ENCODE assay signal across 16 cellular contexts in the genomic region with DNA sequence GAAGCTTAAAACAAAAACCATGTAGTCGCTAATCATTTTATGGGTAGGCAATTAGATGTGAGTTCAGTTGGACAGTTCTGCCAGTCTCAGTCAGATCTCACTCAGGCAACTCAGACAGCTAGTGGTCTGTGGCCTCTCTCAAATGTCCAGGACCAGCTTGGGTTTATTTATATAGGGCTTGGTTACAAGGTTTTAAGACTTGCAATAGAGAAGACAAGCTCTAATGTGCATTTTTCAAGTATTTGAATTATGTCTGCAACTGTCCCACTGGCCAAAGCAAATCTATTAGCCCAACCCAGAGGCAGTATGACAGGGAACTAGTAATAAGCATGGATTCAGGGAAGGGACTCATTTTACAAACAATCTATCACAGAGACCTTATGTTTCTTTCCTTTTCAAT.
A peak's percentile ranks its signal among the peaks of the same experiment; 100 is the strongest.
DNase-seq lines count a peak whose midpoint lies in the region; ATAC-seq, FAIRE-seq and TF ChIP-seq lines count a peak whose summit lies in the region.
"Had no signal": no experiment of that assay in that cellular context is flagged by ENCODE, and none has a peak within 500 bp of the region (broad histone marks: within the 10 kb centered on the region; RNA-seq: fewer than 3 reads in every experiment).

No MANE protein-coding gene starts in this region.

- H3K4me1 ChIP-seq in IMR-90 (ENCODE audit: control insufficient read depth, insufficient read depth, low read length) = no peaks in the 10 kb centered on the region; the same call in 1 of the 2 replicates
- no peaks in the 10 kb centered on the region for H3K4me1 ChIP-seq in endocrine pancreas (ENCODE audit: control insufficient read depth, insufficient read depth, low read length)
- H3K4me1 ChIP-seq in small intestine (ENCODE audit: control insufficient read depth in 2 of 2, insufficient read depth in 1 of 2, low read depth in 1 of 2, low read length in 1 of 2) = no peaks in the 10 kb centered on the region
- H3K4me1 ChIP-seq: BLaER1 treated with 17β-estradiol and CSF1 and Interleukin-3, amounts not matched to agents 10 nM and 100 nM had no signal

- POLR2A ChIA-PET in IMR-90 (lab: Charles Lee; ENCODE audit: unreplicated experiment) = no interaction called here
- POLR2A ChIA-PET in activated CD4-positive, alpha-beta T cell treated with anti-CD3 and anti-CD28 coated beads, Interleukin-2, amount 10 ng/mL, durations not matched to agents 7 days and 5 days (lab: Charles Lee) = no interaction called here

- TF ChIP-seq CTCF in IMR-90 (conservative IDR thresholded peaks at IDR 0.05; ENCODE audit: low read depth, low read length) (no peak), nephron progenitor cell (IDR thresholded peaks at IDR 0.05) (no peak)

- H3K36me3 Mint-ChIP-seq in activated CD4-positive, alpha-beta T cell treated with anti-CD3 and anti-CD28 coated beads, Interleukin-2, amount 10 ng/mL, durations not matched to agents 7 days and 5 days (ENCODE audit: low read depth) = no peaks in the 10 kb centered on the region
- peaks cover 3% of the 10 kb centered on the region for H3K36me3 Mint-ChIP-seq in nephron progenitor cell (ENCODE audit: low read depth)

- H2BK15ac ChIP-seq in IMR-90 (ENCODE audit: low read depth, low read length) = no peak overlapping the region

- H2BK20ac ChIP-seq in IMR-90 (ENCODE audit: low read depth, low read length) = no peak overlapping the region

- no peaks in the 10 kb centered on the region for H3K9me3 Mint-ChIP-seq in activated CD4-positive, alpha-beta T cell treated with anti-CD3 and anti-CD28 coated beads, Interleukin-2, amount 10 ng/mL, durations not matched to agents 7 days and 5 days
- H3K9me3 Mint-ChIP-seq in nephron progenitor cell = no peaks in the 10 kb centered on the region
- H3K9me3 Mint-ChIP-seq: CD8-positive, alpha-beta T cell; GM23338 had no signal

- H3K4me3 ChIP-seq in IMR-90 (ENCODE audit: insufficient read depth, low read depth, low read length) (no peak overlapping the region), endocrine pancreas (ENCODE audit: control insufficient read depth, insufficient read depth, low read length) (no peak overlapping the region), small intestine (ENCODE audit: low read depth in 1 of 2, low read length in 2 of 2) (no peak overlapping the region)
- H3K4me3 ChIP-seq: BLaER1 treated with 17β-estradiol and CSF1 and Interleukin-3, amounts not matched to agents 10 nM and 100 nM; GM23338 had no signal

- CTCF ChIA-PET in IMR-90 (lab: Yijun Ruan, JAX) = no interaction called here
- CTCF ChIA-PET in activated CD4-positive, alpha-beta T cell treated with anti-CD3 and anti-CD28 coated beads, Interleukin-2, amount 10 ng/mL, durations not matched to agents 7 days and 5 days (lab: Charles Lee) = no interaction called here

- no peak overlapping the region for H2AK5ac ChIP-seq in IMR-90 (ENCODE audit: low read depth, low read length)

- no peak overlapping the region for H3K27ac Mint-ChIP-seq in activated CD4-positive, alpha-beta T cell treated with anti-CD3 and anti-CD28 coated beads, Interleukin-2, amount 10 ng/mL, durations not matched to agents 7 days and 5 days
- H3K27ac Mint-ChIP-seq in nephron progenitor cell = no peak overlapping the region
- H3K27ac Mint-ChIP-seq: B cell; CD8-positive, alpha-beta T cell; GM23338 had no signal

- no peak overlapping the region for H3K18ac ChIP-seq in IMR-90 (ENCODE audit: low read depth, low read length)

- no peak for TF ChIP-seq RAD21 in IMR-90 (IDR thresholded peaks at IDR 0.05; ENCODE audit: low read length)

- H3K9me3 ChIP-seq in IMR-90 (ENCODE audit: control insufficient read depth, insufficient read depth, low read length) (no peaks in the 10 kb centered on the region), endocrine pancreas (ENCODE audit: control insufficient read depth, low read length) (no peaks in the 10 kb centered on the region), small intestine (ENCODE audit: control insufficient read depth, low read depth) (no peaks in the 10 kb centered on the region)

- no peaks in the 10 kb centered on the region for H4K20me1 ChIP-seq in IMR-90 (ENCODE audit: insufficient read depth, low read length)
- H4K20me1 ChIP-seq: BLaER1 treated with 17β-estradiol and CSF1 and Interleukin-3, amounts not matched to agents 10 nM and 100 nM had no signal

- dilution Hi-C loops in IMR-90 (cut with HindIII; ENCODE audit: low sequenced_read_pairs, unreplicated experiment) = no loop called here

- WGBS in IMR-90 (ENCODE audit: extremely low coverage in 2 of 2, insufficient read length in 1 of 2), 2 experiments = no CpG with 5 or more reads among the region's 1 CpG
- 29 to 73% (median 45%) methylated on average over 1 of the region's 1 CpG for WGBS in small intestine, 3 donors

- H4K5ac ChIP-seq in IMR-90 (ENCODE audit: low read depth, low read length) = no peak overlapping the region

- H3K27ac ChIP-seq in IMR-90 (ENCODE audit: insufficient read depth, low read length) = no peak overlapping the region
- no peak overlapping the region for H3K27ac ChIP-seq in small intestine (ENCODE audit: low read depth in 1 of 2, low read length in 1 of 2)
- H3K27ac ChIP-seq: BLaER1 treated with 17β-estradiol and CSF1 and Interleukin-3, amounts not matched to agents 10 nM and 100 nM had no signal

- TF ChIP-seq POLR2A in H54 (IDR thresholded peaks at IDR 0.05; ENCODE audit: low read depth, low read length) = no peak
- TF ChIP-seq POLR2A in IMR-90 (IDR thresholded peaks at IDR 0.05; ENCODE audit: low read depth, low read length) = no peak

- no TSS peak for BruUV-seq in IMR-90 (replicated peaks; lab: Mats Ljungman, UMichigan)

- no peaks in the 10 kb centered on the region for H3K79me1 ChIP-seq in IMR-90 (ENCODE audit: low read depth in 1 of 2, low read length in 2 of 2)

- H2BK5ac ChIP-seq in IMR-90 (ENCODE audit: low read depth, low read length, poor library complexity, severe bottlenecking) = no peak overlapping the region

- H3K4me1 Mint-ChIP-seq in activated CD4-positive, alpha-beta T cell treated with anti-CD3 and anti-CD28 coated beads, Interleukin-2, amount 10 ng/mL, durations not matched to agents 7 days and 5 days = no peaks in the 10 kb centered on the region
- H3K4me1 Mint-ChIP-seq in nephron progenitor cell = peaks cover 16% of the 10 kb centered on the region
- H3K4me1 Mint-ChIP-seq: B cell, GM23338 had no signal

- no peak overlapping the region for H3K56ac ChIP-seq in IMR-90 (ENCODE audit: extremely low read depth, insufficient read depth, low read length)

- ATAC-seq in IMR-90 (ENCODE audit: low read depth) = 0 out of 2 replicates have a peak, but pooled peaks have one; percentile 27
- ATAC-seq: CD8-positive, alpha-beta T cell; GM23338; HCT116 had no signal

- no peak overlapping the region for H3K9ac ChIP-seq in IMR-90 (ENCODE audit: low read depth, low read length)
- peak overlapping the region; percentile 4 for H3K9ac ChIP-seq in endocrine pancreas (ENCODE audit: control insufficient read depth, insufficient read depth, low read length)
- H3K9ac ChIP-seq: BLaER1 treated with 17β-estradiol and CSF1 and Interleukin-3, amounts not matched to agents 10 nM and 100 nM had no signal

- no peak overlapping the region for H2AK9ac ChIP-seq in IMR-90 (replicated peaks; ENCODE audit: low read depth, low read length, poor library complexity)

- H3K4ac ChIP-seq in IMR-90 (ENCODE audit: low read depth, low read length) = no peak overlapping the region

- no peaks in the 10 kb centered on the region; the same call in 1 of the 2 replicates for H3K9me1 ChIP-seq in IMR-90 (ENCODE audit: insufficient read depth, low read length)

- peak; percentile 45 for FAIRE-seq in H54 (lab: Jason Lieb, UNC)
- FAIRE-seq in small intestine (lab: Jason Lieb, UNC) = no peak
- FAIRE-seq: HTR-8/SVneo had no signal

- H3K27me3 ChIP-seq in IMR-90 (ENCODE audit: control insufficient read depth, insufficient read depth, low read length) (no peaks in the 10 kb centered on the region), endocrine pancreas (ENCODE audit: control insufficient read depth, insufficient read depth, low read length) (no peaks in the 10 kb centered on the region), small intestine (ENCODE audit: control insufficient read depth in 2 of 2, insufficient read depth in 2 of 2, low read length in 2 of 2) (no peaks in the 10 kb centered on the region)
- H3K27me3 ChIP-seq: BLaER1 treated with 17β-estradiol and CSF1 and Interleukin-3, amounts not matched to agents 10 nM and 100 nM had no signal

- H3K4me3 Mint-ChIP-seq in activated CD4-positive, alpha-beta T cell treated with anti-CD3 and anti-CD28 coated beads, Interleukin-2, amount 10 ng/mL, durations not matched to agents 7 days and 5 days = no peak overlapping the region
- no peak overlapping the region for H3K4me3 Mint-ChIP-seq in nephron progenitor cell
- H3K4me3 Mint-ChIP-seq: B cell; CD8-positive, alpha-beta T cell; GM23338 had no signal

- no peak overlapping the region for H4K8ac ChIP-seq in IMR-90 (ENCODE audit: low read depth in 2 of 2, low read length in 2 of 2)

- H3K4me2 ChIP-seq in IMR-90 (ENCODE audit: low read depth, low read length) = no peak overlapping the region
- H3K4me2 ChIP-seq: BLaER1 treated with 17β-estradiol and CSF1 and Interleukin-3, amounts not matched to agents 10 nM and 100 nM; GM23338 had no signal

- intact Hi-C loops in IMR-90 (cut with micrococcal nuclease) = no loop called here

- H3K23ac ChIP-seq in IMR-90 (ENCODE audit: low read depth, low read length) = no peak overlapping the region

- H3K36me3 ChIP-seq in IMR-90 (ENCODE audit: control insufficient read depth, insufficient read depth, low read length) (no peaks in the 10 kb centered on the region), endocrine pancreas (ENCODE audit: control insufficient read depth, insufficient read depth, low read length) (no peaks in the 10 kb centered on the region), small intestine (ENCODE audit: control insufficient read depth in 2 of 2, insufficient read depth in 2 of 2, low read length in 2 of 2) (no peaks in the 10 kb centered on the region)

- no peak overlapping the region for H3K14ac ChIP-seq in IMR-90 (replicated peaks; ENCODE audit: low read depth, low read length)

- H2BK120ac ChIP-seq in IMR-90 (ENCODE audit: low read depth, low read length) = no peak overlapping the region

- H3K27me3 Mint-ChIP-seq in activated CD4-positive, alpha-beta T cell treated with anti-CD3 and anti-CD28 coated beads, Interleukin-2, amount 10 ng/mL, durations not matched to agents 7 days and 5 days = no peaks in the 10 kb centered on the region
- no peaks in the 10 kb centered on the region for H3K27me3 Mint-ChIP-seq in nephron progenitor cell (ENCODE audit: low read depth, poor library complexity)
- H3K27me3 Mint-ChIP-seq: B cell had no signal

- in situ Hi-C loops in IMR-90 (cut with MboI; ENCODE audit: low sequenced_read_pairs) = no loop called here

- no peak overlapping the region for H2AFZ ChIP-seq in IMR-90 (replicated peaks; ENCODE audit: low read length, poor library complexity)
- H2AFZ ChIP-seq: GM23338 had no signal

- no peak overlapping the region for H4K91ac ChIP-seq in IMR-90 (ENCODE audit: insufficient read depth, low read depth, low read length)

- DNase-seq in H54 (ENCODE audit: insufficient read length, low spot score) = no peak
- DNase-seq in IMR-90 = no peak
- DNase-seq in small intestine = peak; percentile 13
- no peak for DNase-seq in activated CD4-positive, alpha-beta T cell treated with anti-CD3 and anti-CD28 coated beads, Interleukin-2, amount 10 ng/mL, durations not matched to agents 7 days and 5 days
- DNase-seq in nephron progenitor cell = no peak
- DNase-seq: Calu3; CD8-positive, alpha-beta T cell; DMS79 treated with DMSO at 0.1 percent for 48 hours; GF-D8; H7 had no signal
